Comparison of ENCODE assay signal across 20 cellular contexts in the genomic region with DNA sequence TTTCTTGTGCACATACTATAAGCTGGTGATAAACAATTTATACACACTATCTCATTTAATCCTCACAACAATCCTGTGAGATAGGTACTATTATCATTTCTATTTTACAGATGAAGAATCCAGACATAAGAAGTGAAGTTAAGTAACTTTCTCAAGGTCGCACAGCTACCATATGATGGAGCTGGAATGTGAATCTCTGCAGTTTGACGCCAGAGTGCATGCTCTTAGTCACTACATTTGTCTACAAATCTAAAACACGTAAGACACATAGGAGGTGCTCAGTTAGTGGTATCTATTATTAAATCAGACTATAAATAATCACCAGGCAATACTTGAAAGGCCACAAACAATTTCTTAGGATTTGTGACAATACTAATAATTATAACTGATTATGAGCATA. TPM values are rescaled to one million over a fixed set of nuclear protein-coding genes. Genes with fewer than 3 reads are reported as not detected.
DNase-seq lines count a peak whose midpoint lies in the region; ATAC-seq, FAIRE-seq and TF ChIP-seq lines count a peak whose summit lies in the region.
"Had no signal": no experiment of that assay in that cellular context is flagged by ENCODE, and none has a peak within 500 bp of the region (broad histone marks: within the 10 kb centered on the region; RNA-seq: fewer than 3 reads in every experiment).

No MANE protein-coding gene starts in this region.

- H3K27ac ChIP-seq in SK-N-SH (ENCODE audit: low read depth in 2 of 2, low read length in 1 of 2): peak overlapping the region in 1 of 2 experiments; percentile 86; a peak in 1 of 4 replicates
- peak overlapping the region; percentile 100 for H3K27ac ChIP-seq in PC-3 (ENCODE audit: low read length)
- peak overlapping the region; percentile 89 for H3K27ac ChIP-seq in astrocyte (ENCODE audit: low read depth, low read length)
- H3K27ac ChIP-seq in smooth muscle cell (ENCODE audit: low read depth): peak overlapping the region; percentile 93
- no peak overlapping the region for H3K27ac ChIP-seq in mesendoderm (ENCODE audit: low read depth, low read length)
- H3K27ac ChIP-seq: 22Rv1, BLaER1 had no signal

- no peak overlapping the region for H3K23ac ChIP-seq in mesendoderm (ENCODE audit: low read length)

- H3K9me3 Mint-ChIP-seq in astrocyte (ENCODE audit: unreplicated experiment): peaks cover 5% of the 10 kb centered on the region
- H3K9me3 Mint-ChIP-seq: CD8-positive, alpha-beta memory T cell had no signal

- DNase-seq in SK-N-SH (no peak), PC-3 (no peak), astrocyte (ENCODE audit: low read depth) (no peak), smooth muscle cell (lab: John Stamatoyannopoulos, UW; ENCODE audit: unreplicated experiment) (no peak), mesendoderm (no peak), NCI-H774 (lab: John Stamatoyannopoulos, UW) (no peak)
- DNase-seq: AML-193; Caco-2; CD8-positive, alpha-beta memory T cell; DMS53; H9 had no signal

- H3K4me2 ChIP-seq in SK-N-SH: no peak overlapping the region
- no peak overlapping the region for H3K4me2 ChIP-seq in PC-3 (ENCODE audit: low read length)
- H3K4me2 ChIP-seq in astrocyte (ENCODE audit: low read length): no peak overlapping the region
- H3K4me2 ChIP-seq in smooth muscle cell: peak overlapping the region; percentile 47
- no peak overlapping the region for H3K4me2 ChIP-seq in mesendoderm (ENCODE audit: low read length)
- H3K4me2 ChIP-seq: BLaER1, GM23338 had no signal

- intact Hi-C loops in PC-3 (cut with micrococcal nuclease): loop anchor here (2.0 to 5.0 kb wide), 2 partner anchors 48 to 161 kb away; no protein-coding TSS in a partner anchor

- no TSS peak for BruUV-seq in PC-3 (replicated peaks; lab: Mats Ljungman, UMichigan)

- H3K4me3 ChIP-seq in SK-N-SH (ENCODE audit: low read depth in 2 of 2, low read length in 1 of 2) (no peak overlapping the region), PC-3 (ENCODE audit: low read length) (no peak overlapping the region), astrocyte (ENCODE audit: insufficient read depth, low read depth, low read length) (no peak overlapping the region), smooth muscle cell (no peak overlapping the region), mesendoderm (ENCODE audit: low read length) (no peak overlapping the region)
- H3K4me3 ChIP-seq: BLaER1, GM12878, GM23338 had no signal

- H2BK5ac ChIP-seq in mesendoderm (ENCODE audit: low read length): no peak overlapping the region

- no peak overlapping the region for H2BK15ac ChIP-seq in mesendoderm (replicated peaks; ENCODE audit: low read depth)

- H3K9me2 ChIP-seq in SK-N-SH (no peaks in the 10 kb centered on the region), PC-3 (replicated peaks; ENCODE audit: low read length) (no peaks in the 10 kb centered on the region)

- H3K27ac Mint-ChIP-seq in astrocyte (ENCODE audit: unreplicated experiment): no peak overlapping the region
- H3K27ac Mint-ChIP-seq: CD8-positive, alpha-beta memory T cell; GM23338; H9 had no signal

- no peak overlapping the region for H2AFZ ChIP-seq in SK-N-SH (ENCODE audit: low read depth)
- no peak overlapping the region for H2AFZ ChIP-seq in PC-3 (ENCODE audit: low read length)
- H2AFZ ChIP-seq in astrocyte (ENCODE audit: low read depth, low read length): no peak overlapping the region
- H2AFZ ChIP-seq in smooth muscle cell (ENCODE audit: low read depth): no peak overlapping the region
- H2AFZ ChIP-seq: GM23338 had no signal

- no peak for FAIRE-seq in astrocyte (lab: Jason Lieb, UNC)
- FAIRE-seq: GM12878, GM18507 had no signal

- H2AK5ac ChIP-seq in mesendoderm (ENCODE audit: low read length): no peak overlapping the region

- H3K79me1 ChIP-seq in mesendoderm (ENCODE audit: low read length): no peaks in the 10 kb centered on the region

- 53% methylated on average over 3 of the region's 3 CpGs for WGBS in SK-N-SH (ENCODE audit: low lambda C conversion rate)
- WGBS in smooth muscle cell (ENCODE audit: low lambda C conversion rate): 79% methylated on average over 3 of the region's 3 CpGs
- no CpG with 5 or more reads among the region's 3 CpGs for WGBS in mesendoderm (ENCODE audit: extremely low coverage, insufficient coverage, low lambda C conversion rate)

- peaks cover 30% of the 10 kb centered on the region for H3F3A ChIP-seq in SK-N-SH (replicated peaks; ENCODE audit: insufficient read depth)
- no peaks in the 10 kb centered on the region for H3F3A ChIP-seq in PC-3 (ENCODE audit: low read length, unreplicated experiment)
- peaks cover 8% of the 10 kb centered on the region for H3F3A ChIP-seq in smooth muscle cell (ENCODE audit: low read depth)

- ATAC-seq in SK-N-SH treated with all-trans-retinoic acid at 6 μM for 48 hours: no peak
- ATAC-seq in PC-3: no peak
- no peak for ATAC-seq in HG02763 (IDR thresholded peaks at IDR 0.05; ENCODE audit: unreplicated experiment)
- ATAC-seq: GM12878, GM23338 had no signal

- no peak overlapping the region for H4K8ac ChIP-seq in mesendoderm (ENCODE audit: low read depth, low read length)

- H3K4ac ChIP-seq in mesendoderm (ENCODE audit: low read depth, low read length): no peak overlapping the region

- H3K27me3 ChIP-seq in SK-N-SH (ENCODE audit: insufficient read depth): no peaks in the 10 kb centered on the region
- H3K27me3 ChIP-seq in PC-3 (ENCODE audit: low read length): no peaks in the 10 kb centered on the region
- no peaks in the 10 kb centered on the region for H3K27me3 ChIP-seq in astrocyte (ENCODE audit: insufficient read depth, low read length)
- no peaks in the 10 kb centered on the region for H3K27me3 ChIP-seq in smooth muscle cell (ENCODE audit: low read depth)
- no peaks in the 10 kb centered on the region for H3K27me3 ChIP-seq in mesendoderm (ENCODE audit: insufficient read depth, low read length, poor library complexity)
- H3K27me3 ChIP-seq: BLaER1 had no signal

- no peak for TF ChIP-seq CTCF in SK-N-SH (IDR thresholded peaks at IDR 0.05)
- TF ChIP-seq CTCF in PC-3 (conservative IDR thresholded peaks at IDR 0.05; ENCODE audit: low read depth, low read length): no peak
- no peak for TF ChIP-seq CTCF in astrocyte (IDR thresholded peaks at IDR 0.05; ENCODE audit: insufficient read depth, low read depth, low read length)
- no peak for TF ChIP-seq CTCF in smooth muscle cell (IDR thresholded peaks at IDR 0.05; ENCODE audit: borderline replicate concordance, insufficient read depth, poor library complexity, severe bottlenecking)

- POLR2A ChIA-PET in SK-N-SH (lab: Yijun Ruan, JAX): interaction anchor here (0.5 kb wide), 1 partner anchor 252 kb away, joined by 4 read pairs; the partner anchor contains the start of gene MTAP
- POLR2A ChIA-PET in PC-3 (lab: Charles Lee; ENCODE audit: unreplicated experiment): no interaction called here

- peaks cover 5% of the 10 kb centered on the region for H3K36me3 Mint-ChIP-seq in astrocyte (ENCODE audit: low read depth, unreplicated experiment)

- no peak overlapping the region for H4K5ac ChIP-seq in mesendoderm (ENCODE audit: low read length)

- CTCF ChIA-PET in SK-N-SH (lab: Yijun Ruan, JAX) (interaction anchor here (1.5 to 6.2 kb wide), 5 partner anchors 9 to 66 kb away, joined by 3 to 23 read pairs (median 6); partner anchors contain the start of gene CDKN2B), PC-3 (lab: Charles Lee) (no interaction called here)

- H3K4me1 Mint-ChIP-seq in astrocyte (ENCODE audit: low read depth, unreplicated experiment): peaks cover 46% of the 10 kb centered on the region
- H3K4me1 Mint-ChIP-seq: GM23338 had no signal

- no peak overlapping the region for H3K4me3 Mint-ChIP-seq in astrocyte (ENCODE audit: unreplicated experiment)
- H3K4me3 Mint-ChIP-seq: CD8-positive, alpha-beta memory T cell; GM23338; H9 had no signal

- H3K9ac ChIP-seq in SK-N-SH: no peak overlapping the region
- H3K9ac ChIP-seq in PC-3 (ENCODE audit: low read length): peak overlapping the region; percentile 91
- H3K9ac ChIP-seq in astrocyte (ENCODE audit: low read length): peak overlapping the region; percentile 77
- H3K9ac ChIP-seq in smooth muscle cell (ENCODE audit: low read depth): no peak overlapping the region
- no peak overlapping the region for H3K9ac ChIP-seq in mesendoderm (ENCODE audit: low read length)
- H3K9ac ChIP-seq: BLaER1 had no signal

- H4K20me1 ChIP-seq in SK-N-SH (ENCODE audit: insufficient read depth): no peaks in the 10 kb centered on the region
- no peaks in the 10 kb centered on the region for H4K20me1 ChIP-seq in PC-3 (ENCODE audit: low read length)
- H4K20me1 ChIP-seq in astrocyte (ENCODE audit: insufficient read depth, low read length): no peaks in the 10 kb centered on the region
- H4K20me1 ChIP-seq in smooth muscle cell (ENCODE audit: low read depth): no peaks in the 10 kb centered on the region
- H4K20me1 ChIP-seq: BLaER1 had no signal

- H3K56ac ChIP-seq in mesendoderm (ENCODE audit: low read length): no peak overlapping the region

- no peaks in the 10 kb centered on the region for H3K79me2 ChIP-seq in SK-N-SH (ENCODE audit: insufficient read depth)
- no peaks in the 10 kb centered on the region for H3K79me2 ChIP-seq in PC-3 (ENCODE audit: low read length)
- no peaks in the 10 kb centered on the region for H3K79me2 ChIP-seq in astrocyte (ENCODE audit: insufficient read depth, low read length)
- no peaks in the 10 kb centered on the region for H3K79me2 ChIP-seq in smooth muscle cell (ENCODE audit: low read depth)
- no peaks in the 10 kb centered on the region for H3K79me2 ChIP-seq in mesendoderm (ENCODE audit: control insufficient read depth, insufficient read depth, low read length)

- H3K4me1 ChIP-seq in SK-N-SH (ENCODE audit: control insufficient read depth in 1 of 2, insufficient read depth in 2 of 2, low read depth in 1 of 2, low read length in 1 of 2) (0 out of 4 replicates have a peak, but pooled peaks cover 0 to 6% of the 10 kb centered on the region in 2 experiments), PC-3 (ENCODE audit: insufficient read depth, low read length) (peaks cover 55% of the 10 kb centered on the region), astrocyte (ENCODE audit: insufficient read depth, low read length) (peaks cover 30% of the 10 kb centered on the region), smooth muscle cell (ENCODE audit: low read depth) (peaks cover 25% of the 10 kb centered on the region), mesendoderm (ENCODE audit: control insufficient read depth, low read depth, low read length) (peaks cover 2% of the 10 kb centered on the region)
- H3K4me1 ChIP-seq: Caco-2 had no signal

- H3K36me3 ChIP-seq in SK-N-SH (replicated peaks in 1 of 2; ENCODE audit: control insufficient read depth in 1 of 2, insufficient read depth in 2 of 2, low read length in 1 of 2): no peaks in the 10 kb centered on the region
- H3K36me3 ChIP-seq in PC-3 (ENCODE audit: low read depth, low read length): no peaks in the 10 kb centered on the region
- H3K36me3 ChIP-seq in astrocyte (ENCODE audit: insufficient read depth, low read length): peaks cover 3% of the 10 kb centered on the region
- no peaks in the 10 kb centered on the region for H3K36me3 ChIP-seq in smooth muscle cell (ENCODE audit: low read depth)
- no peaks in the 10 kb centered on the region for H3K36me3 ChIP-seq in mesendoderm (ENCODE audit: control insufficient read depth, insufficient read depth, low read length)

- no peak for TF ChIP-seq RAD21 in SK-N-SH (IDR thresholded peaks at IDR 0.05; ENCODE audit: low read length)

- no peaks in the 10 kb centered on the region for H3K27me3 Mint-ChIP-seq in astrocyte (ENCODE audit: low read depth, unreplicated experiment)
- H3K27me3 Mint-ChIP-seq: CD8-positive, alpha-beta memory T cell had no signal

- H2BK120ac ChIP-seq in mesendoderm (ENCODE audit: low read depth, low read length): no peak overlapping the region

- TF ChIP-seq EP300 in SK-N-SH (IDR thresholded peaks at IDR 0.05; ENCODE audit: borderline replicate concordance in 1 of 2, low read depth in 1 of 2, low read length in 1 of 2): no peak

- H3K9me3 ChIP-seq in SK-N-SH: no peaks in the 10 kb centered on the region
- H3K9me3 ChIP-seq in PC-3 (ENCODE audit: low read length): no peaks in the 10 kb centered on the region
- no peaks in the 10 kb centered on the region for H3K9me3 ChIP-seq in astrocyte (ENCODE audit: insufficient read depth, low read depth, low read length)
- H3K9me3 ChIP-seq in smooth muscle cell (replicated peaks; ENCODE audit: low read depth): no peaks in the 10 kb centered on the region
- H3K9me3 ChIP-seq: Caco-2 had no signal

- H3K18ac ChIP-seq in mesendoderm (ENCODE audit: low read length): no peak overlapping the region

RNA-seq across cellular contexts. Expression of gene CDKN2B, which starts 45.0 kb away (rescaled TPM):
- polyA plus RNA-seq in SK-N-SH (2012; rRNA removed) (6.3 and 6.4 TPM in 2 replicates), smooth muscle cell (116 and 157 TPM in 2 replicates)
- polyA plus RNA-seq in SK-N-SH (2012; cell fraction: cytosol; rRNA removed): 6.8 and 6.9 TPM in 2 replicates
- polyA plus RNA-seq in SK-N-SH (2012; cell fraction: nucleus; rRNA removed): 12.6 and 14.9 TPM in 2 replicates
- total RNA-seq in PC-3 (2014; rRNA removed) (32.2 and 32.7 TPM in 2 replicates), astrocyte (306 and 314 TPM in 2 replicates), smooth muscle cell (184 and 192 TPM in 2 replicates)
- 1.0 TPM for polyA plus RNA-seq in mesendoderm (2013, experiment 1 of 2)
- 1.3 TPM for polyA plus RNA-seq in mesendoderm (2013, experiment 2 of 2)
- total RNA-seq: A673, HT1080 had no signal

RNA-seq across cellular contexts. Expression of gene CDKN2B-AS1, which starts 59.5 kb away (rescaled TPM):
- polyA plus RNA-seq in SK-N-SH (2012; rRNA removed): 0.25 and 0.44 TPM in 2 replicates
- polyA plus RNA-seq in SK-N-SH (2012; cell fraction: cytosol; rRNA removed): 0.43 and 0.45 TPM in 2 replicates
- 0.35 and 1.1 TPM in 2 replicates for polyA plus RNA-seq in SK-N-SH (2012; cell fraction: nucleus; rRNA removed)
- total RNA-seq in PC-3 (2014; rRNA removed): 0.40 and 2.0 TPM in 2 replicates
- 2.3 TPM in 2 replicates for total RNA-seq in astrocyte
- 23.7 and 38.5 TPM in 2 replicates for total RNA-seq in smooth muscle cell
- 31.7 and 32.7 TPM in 2 replicates for polyA plus RNA-seq in smooth muscle cell
- polyA plus RNA-seq in mesendoderm (2013, experiment 1 of 2): 0.10 TPM
- 0.06 TPM for polyA plus RNA-seq in mesendoderm (2013, experiment 2 of 2)
- total RNA-seq: A673, H9 had no signal
- polyA plus RNA-seq: CD8-positive, alpha-beta memory T cell; GM23338 had no signal

RNA-seq across cellular contexts. Expression of gene CDKN2A, which starts 59.9 kb away (rescaled TPM):
- polyA plus RNA-seq in SK-N-SH (2012; rRNA removed) (34.1 and 41.4 TPM in 2 replicates), smooth muscle cell (77.5 and 146 TPM in 2 replicates)
- polyA plus RNA-seq in SK-N-SH (2012; cell fraction: cytosol; rRNA removed): 28.3 and 35.3 TPM in 2 replicates
- polyA plus RNA-seq in SK-N-SH (2012; cell fraction: nucleus; rRNA removed): 31.9 and 66.5 TPM in 2 replicates
- total RNA-seq in PC-3 (2014; rRNA removed) (273 and 293 TPM in 2 replicates), astrocyte (71.6 and 81.4 TPM in 2 replicates), smooth muscle cell (66.3 and 69.4 TPM in 2 replicates)
- polyA plus RNA-seq in mesendoderm (2013, experiment 1 of 2): 1.2 TPM
- polyA plus RNA-seq in mesendoderm (2013, experiment 2 of 2): 1.2 TPM
- total RNA-seq: A673, HT1080 had no signal

Comparison
In these comparisons a context has a peak if more than half of its experiments do, and no peak if none do; other contexts are left out.
1. H3K9ac ChIP-seq: peak in PC-3 (single experiment) and astrocyte (single experiment); none in SK-N-SH (single experiment), smooth muscle cell (single experiment) and mesendoderm (single experiment).